In genomic region chr2:99140056-99140859, GRCh38 we compare ENCODE assay signal across 8 cellular contexts. TPM values are rescaled to one million over a fixed set of nuclear protein-coding genes. Genes with fewer than 3 reads are reported as not detected.
DNase-seq lines count a peak whose midpoint lies in the region; ATAC-seq, FAIRE-seq and TF ChIP-seq lines count a peak whose summit lies in the region.

No MANE protein-coding gene starts in this region.

- TSS peak; percentile 51 for BruUV-seq in HepG2 (replicated peaks; lab: Mats Ljungman, UMichigan)

- WGBS in HepG2 (ENCODE audit: low lambda C conversion rate): 6% methylated on average over 17 of the region's 17 CpGs

- TF ChIP-seq EP300 in HepG2 (IDR thresholded peaks at IDR 0.05; ENCODE audit: low read depth in 2 of 2, low read length in 2 of 2): no peak
- no peak for TF ChIP-seq EP300 in HepG2 (CRISPR knock-in tag; IDR thresholded peaks at IDR 0.05; ENCODE audit: borderline replicate concordance)

- H3K79me2 ChIP-seq in astrocyte (ENCODE audit: insufficient read depth, low read length) (no peaks in the 10 kb centered on the region), HepG2 (ENCODE audit: insufficient read depth, low read length) (peaks cover 9% of the 10 kb centered on the region)

- in situ Hi-C loops in HepG2 (cut with HindIII; ENCODE audit: extremely low pct_ligation_motif_present, low pct_unique_long_range_greater_than_20kb): no loop called here

- H2AFZ ChIP-seq in astrocyte (ENCODE audit: low read depth, low read length) (peak overlapping the region; percentile 100), HepG2 (ENCODE audit: low read length) (peak overlapping the region; percentile 78)

- H3K27ac ChIP-seq in astrocyte (ENCODE audit: low read depth, low read length) (no peak overlapping the region), HepG2 (ENCODE audit: extremely low read length, insufficient read depth, low read length) (peak overlapping the region; percentile 74), tibial artery (peak overlapping the region; percentile 71 to 84)

- H3K4me3 ChIP-seq in astrocyte (ENCODE audit: insufficient read depth, low read depth, low read length) (peak overlapping the region; percentile 88), HepG2 (replicated peaks in 1 of 3; ENCODE audit: insufficient read depth in 1 of 3, low read depth in 2 of 3, low read length in 3 of 3) (peak overlapping the region; percentile 75 to 92 (median 85)), tibial artery (peak overlapping the region; percentile 64 to 91)

- TF ChIP-seq CTCF in astrocyte (IDR thresholded peaks at IDR 0.05; ENCODE audit: insufficient read depth, low read depth, low read length): no peak
- TF ChIP-seq CTCF in HepG2 (CRISPR knock-in tag; IDR thresholded peaks at IDR 0.05): no peak
- no peak for TF ChIP-seq CTCF in tibial artery (IDR thresholded peaks at IDR 0.05)

- H3K4me1 Mint-ChIP-seq in activated T-cell treated with anti-CD3 and anti-CD28 coated beads, Interleukin-2, amount 50 U/mL, for 72 hours (ENCODE audit: low read depth): peaks cover 28% of the 10 kb centered on the region
- peaks cover 3% of the 10 kb centered on the region for H3K4me1 Mint-ChIP-seq in astrocyte (ENCODE audit: low read depth, unreplicated experiment)

- H4K20me1 ChIP-seq in astrocyte (ENCODE audit: insufficient read depth, low read length): no peaks in the 10 kb centered on the region
- no peaks in the 10 kb centered on the region for H4K20me1 ChIP-seq in HepG2 (ENCODE audit: insufficient read depth, low read length)

- peak overlapping the region; percentile 79 for H3K9ac ChIP-seq in astrocyte (ENCODE audit: low read length)
- H3K9ac ChIP-seq in HepG2 (ENCODE audit: insufficient read depth, low read depth, low read length): peak overlapping the region; percentile 76

- no peak for DNase-seq in activated T-cell treated with anti-CD3 and anti-CD28 coated beads, Interleukin-2, amount 50 U/mL, for 72 hours
- DNase-seq in activated T-cell treated with anti-CD3 and anti-CD28 coated beads, Interleukin-2, amount 50 U/mL, for 1 hour: no peak
- DNase-seq in astrocyte (ENCODE audit: low read depth): no peak
- peak; percentile 39 for DNase-seq in HepG2 (ENCODE audit: low spot score)
- no peak for DNase-seq in tibial artery
- no peak for DNase-seq in DMS 273 (lab: John Stamatoyannopoulos, UW; ENCODE audit: unreplicated experiment)
- DNase-seq in OCI-M2 (lab: John Stamatoyannopoulos, UW; ENCODE audit: unreplicated experiment): no peak
- DNase-seq in cortex of kidney (lab: John Stamatoyannopoulos, UW): no peak

- H3K27me3 Mint-ChIP-seq in activated T-cell treated with anti-CD3 and anti-CD28 coated beads, Interleukin-2, amount 50 U/mL, for 72 hours (ENCODE audit: low read depth): no peaks in the 10 kb centered on the region
- no peaks in the 10 kb centered on the region for H3K27me3 Mint-ChIP-seq in astrocyte (ENCODE audit: low read depth, unreplicated experiment)

- H3K27me3 ChIP-seq in astrocyte (ENCODE audit: insufficient read depth, low read length) (peaks cover 5% of the 10 kb centered on the region), HepG2 (ENCODE audit: control insufficient read depth in 1 of 2, insufficient read depth in 2 of 2, low read length in 2 of 2) (no peaks in the 10 kb centered on the region), tibial artery (no peaks in the 10 kb centered on the region)

- H3K4me1 ChIP-seq in astrocyte (ENCODE audit: insufficient read depth, low read length): peaks cover 10% of the 10 kb centered on the region
- peaks cover 28% of the 10 kb centered on the region for H3K4me1 ChIP-seq in HepG2 (ENCODE audit: insufficient read depth, low read length)
- H3K4me1 ChIP-seq in tibial artery: peaks cover 0 to 7% (median 4%) of the 10 kb centered on the region in 4 donors

- H3K4me3 Mint-ChIP-seq in activated T-cell treated with anti-CD3 and anti-CD28 coated beads, Interleukin-2, amount 50 U/mL, for 72 hours: peak overlapping the region; percentile 90 to 98
- H3K4me3 Mint-ChIP-seq in astrocyte (ENCODE audit: unreplicated experiment): peak overlapping the region; percentile 92

- no peak for ATAC-seq in activated T-cell treated with anti-CD3 and anti-CD28 coated beads, Interleukin-2, amount 50 U/mL, for 72 hours (replicated peaks in 1 of 2)
- no peak for ATAC-seq in HepG2

- H3K9me3 ChIP-seq in astrocyte (ENCODE audit: insufficient read depth, low read depth, low read length) (no peaks in the 10 kb centered on the region), HepG2 (ENCODE audit: low read length) (no peaks in the 10 kb centered on the region), tibial artery (no peaks in the 10 kb centered on the region)

- peaks cover 3 to 5% of the 10 kb centered on the region in 2 donors for H3K36me3 Mint-ChIP-seq in activated T-cell treated with anti-CD3 and anti-CD28 coated beads, Interleukin-2, amount 50 U/mL, for 72 hours (ENCODE audit: insufficient read depth in 2 of 2)
- peaks cover 2% of the 10 kb centered on the region for H3K36me3 Mint-ChIP-seq in astrocyte (ENCODE audit: low read depth, unreplicated experiment)

- CTCF ChIA-PET in HepG2 (lab: Yijun Ruan, JAX; ENCODE audit: low intra/inter-chr PET ratio, low total read pairs): no interaction called here

- POLR2A ChIA-PET in HepG2 (lab: Yijun Ruan, JAX): interaction anchor here (0.8 to 3.0 kb wide), 14 partner anchors 12 to 1423 kb away, joined by 3 to 140 read pairs (median 4); partner anchors contain the start of genes COA5, EIF5B, LIPT1 and MGAT4A

- H3K27ac Mint-ChIP-seq in activated T-cell treated with anti-CD3 and anti-CD28 coated beads, Interleukin-2, amount 50 U/mL, for 72 hours: peak overlapping the region; percentile 25
- peak overlapping the region; percentile 29 for H3K27ac Mint-ChIP-seq in astrocyte (ENCODE audit: unreplicated experiment)

- H3K4me2 ChIP-seq in astrocyte (ENCODE audit: low read length): peak overlapping the region; percentile 89
- peak overlapping the region; percentile 95 for H3K4me2 ChIP-seq in HepG2 (ENCODE audit: low read depth, low read length)

- H3K36me3 ChIP-seq in astrocyte (ENCODE audit: insufficient read depth, low read length) (no peaks in the 10 kb centered on the region), HepG2 (replicated peaks in 1 of 2; ENCODE audit: control insufficient read depth in 1 of 2, insufficient read depth in 2 of 2, low read length in 2 of 2) (no peaks in the 10 kb centered on the region), tibial artery (no peaks in the 10 kb centered on the region)

- TF ChIP-seq POLR2A in HepG2 (IDR thresholded peaks at IDR 0.05; ENCODE audit: insufficient read depth in 1 of 2, low read depth in 2 of 2, low read length in 2 of 2): no peak

- no peak; the same call in 1 of the 2 replicates for TF ChIP-seq RAD21 in HepG2 (CRISPR knock-in tag; IDR thresholded peaks at IDR 0.05)

- H3K9me3 Mint-ChIP-seq in activated T-cell treated with anti-CD3 and anti-CD28 coated beads, Interleukin-2, amount 50 U/mL, for 72 hours: no peaks in the 10 kb centered on the region
- H3K9me3 Mint-ChIP-seq in astrocyte (ENCODE audit: unreplicated experiment): peaks cover 4% of the 10 kb centered on the region

- no peak for FAIRE-seq in astrocyte (lab: Jason Lieb, UNC)
- no peak for FAIRE-seq in HepG2 (lab: Jason Lieb, UNC)

- intact Hi-C loops in HepG2 (cut with micrococcal nuclease; ENCODE audit: unreplicated experiment) (loop anchor here (2.0 to 5.0 kb wide), 2 partner anchors 197 to 352 kb away; partner anchors contain the start of genes EIF5B, REV1 and TXNDC9), tibial artery (cut with DNase I; ENCODE audit: low total_unique reads) (loop anchor here (5.0 kb wide), 1 partner anchor 42 kb away; the partner anchor contains the start of genes MITD1 and MRPL30)

RNA-seq across cellular contexts. Expression of gene C2orf15, which starts 1.2 kb away (rescaled TPM):
- total RNA-seq in activated T-cell treated with anti-CD3 and anti-CD28 coated beads, Interleukin-2, amount 50 U/mL, for 72 hours: 1 to 10 TPM; 1.7 to 1.9 TPM
- 0.59 and 0.60 TPM in 2 replicates for total RNA-seq in astrocyte
- total RNA-seq in HepG2 (2016; rRNA removed; fragmentation: Illumina TruSeq; extraction: Trizol): 8.3 and 12.2 TPM in 2 replicates
- total RNA-seq in HepG2 (2016; cell fraction: cytosol; rRNA removed; fragmentation: Illumina TruSeq; extraction: Trizol; ENCODE audit: low read depth): 5.3 and 6.4 TPM in 2 replicates
- total RNA-seq in HepG2 (2016; cell fraction: insoluble cytoplasmic fraction; rRNA removed; fragmentation: Illumina TruSeq; extraction: Trizol): 10.1 and 10.3 TPM in 2 replicates
- 13.3 and 14.9 TPM in 2 replicates for total RNA-seq in HepG2 (2016; cell fraction: membrane; rRNA removed; fragmentation: Illumina TruSeq; extraction: Trizol)
- total RNA-seq in HepG2 (2016; cell fraction: nucleus; rRNA removed; fragmentation: Illumina TruSeq; extraction: Trizol): 5.4 and 6.0 TPM in 2 replicates
- polyA plus RNA-seq in HepG2 (2011; rRNA removed): 4.9 and 5.5 TPM in 2 replicates
- polyA plus RNA-seq in HepG2 (2011; cell fraction: cytosol; rRNA removed): 3.6 and 4.3 TPM in 2 replicates
- 2.2 and 2.4 TPM in 2 replicates for polyA plus RNA-seq in HepG2 (2011; cell fraction: nucleus; rRNA removed)
- polyA plus RNA-seq in HepG2 (2012): 5.8 and 9.2 TPM in 2 replicates
- polyA plus RNA-seq in HepG2 (2016; cell fraction: cytosol; fragmentation: Illumina TruSeq; extraction: Trizol; ENCODE audit: low read depth): 4.6 and 7.0 TPM in 2 replicates
- 9.0 and 10.3 TPM in 2 replicates for polyA plus RNA-seq in HepG2 (2016; cell fraction: insoluble cytoplasmic fraction; fragmentation: Illumina TruSeq; extraction: Trizol; ENCODE audit: low read depth)
- polyA plus RNA-seq in HepG2 (2016; cell fraction: membrane; fragmentation: Illumina TruSeq; extraction: Trizol; ENCODE audit: low read depth): 10.1 and 10.9 TPM in 2 replicates
- 6.4 and 9.1 TPM in 2 replicates for polyA plus RNA-seq in HepG2 (2016; cell fraction: nucleus; fragmentation: Illumina TruSeq; extraction: Trizol; ENCODE audit: insufficient read depth, low read depth)
- 0.61 and 4.6 TPM in 2 replicates for polyA minus RNA-seq in HepG2 (2011; rRNA and poly(A)+ RNA removed; ENCODE audit: low replicate concordance)
- polyA minus RNA-seq in HepG2 (2011; cell fraction: cytosol; rRNA and poly(A)+ RNA removed): 4.5 and 5.3 TPM in 2 replicates
- 3.3 and 7.2 TPM in 2 replicates for polyA minus RNA-seq in HepG2 (2011; cell fraction: nucleus; rRNA and poly(A)+ RNA removed)

RNA-seq across cellular contexts. Expression of gene TSGA10, which starts 14.5 kb away (rescaled TPM):
- total RNA-seq in activated T-cell treated with anti-CD3 and anti-CD28 coated beads, Interleukin-2, amount 50 U/mL, for 72 hours: 10 to 100 TPM; 14.4 to 14.5 TPM
- 2.4 and 3.9 TPM in 2 replicates for total RNA-seq in astrocyte
- total RNA-seq in HepG2 (2016; rRNA removed; fragmentation: Illumina TruSeq; extraction: Trizol): 13.1 and 15.0 TPM in 2 replicates
- 25.7 and 33.8 TPM in 2 replicates for total RNA-seq in HepG2 (2016; cell fraction: cytosol; rRNA removed; fragmentation: Illumina TruSeq; extraction: Trizol; ENCODE audit: low read depth)
- total RNA-seq in HepG2 (2016; cell fraction: insoluble cytoplasmic fraction; rRNA removed; fragmentation: Illumina TruSeq; extraction: Trizol): 13.3 and 14.9 TPM in 2 replicates
- 24.7 and 25.4 TPM in 2 replicates for total RNA-seq in HepG2 (2016; cell fraction: membrane; rRNA removed; fragmentation: Illumina TruSeq; extraction: Trizol)
- 14.6 and 18.2 TPM in 2 replicates for total RNA-seq in HepG2 (2016; cell fraction: nucleus; rRNA removed; fragmentation: Illumina TruSeq; extraction: Trizol)
- polyA plus RNA-seq in HepG2 (2011; rRNA removed): 3.8 and 4.7 TPM in 2 replicates
- 1.1 and 1.4 TPM in 2 replicates for polyA plus RNA-seq in HepG2 (2011; cell fraction: cytosol; rRNA removed)
- polyA plus RNA-seq in HepG2 (2011; cell fraction: nucleus; rRNA removed): 3.0 and 4.5 TPM in 2 replicates
- polyA plus RNA-seq in HepG2 (2012): 9.2 and 16.5 TPM in 2 replicates
- 26.9 and 32.0 TPM in 2 replicates for polyA plus RNA-seq in HepG2 (2016; cell fraction: cytosol; fragmentation: Illumina TruSeq; extraction: Trizol; ENCODE audit: low read depth)
- 8.9 and 10.5 TPM in 2 replicates for polyA plus RNA-seq in HepG2 (2016; cell fraction: insoluble cytoplasmic fraction; fragmentation: Illumina TruSeq; extraction: Trizol; ENCODE audit: low read depth)
- polyA plus RNA-seq in HepG2 (2016; cell fraction: membrane; fragmentation: Illumina TruSeq; extraction: Trizol; ENCODE audit: low read depth): 13.4 and 18.5 TPM in 2 replicates
- 13.4 and 17.8 TPM in 2 replicates for polyA plus RNA-seq in HepG2 (2016; cell fraction: nucleus; fragmentation: Illumina TruSeq; extraction: Trizol; ENCODE audit: insufficient read depth, low read depth)
- 0.94 and 1.8 TPM in 2 replicates for polyA minus RNA-seq in HepG2 (2011; rRNA and poly(A)+ RNA removed; ENCODE audit: low replicate concordance)
- polyA minus RNA-seq in HepG2 (2011; cell fraction: cytosol; rRNA and poly(A)+ RNA removed): 1.4 and 2.8 TPM in 2 replicates
- 16.9 and 18.7 TPM in 2 replicates for polyA minus RNA-seq in HepG2 (2011; cell fraction: nucleus; rRNA and poly(A)+ RNA removed)

RNA-seq across cellular contexts. Expression of gene LIPT1, which starts 14.5 kb away (rescaled TPM):
- total RNA-seq in activated T-cell treated with anti-CD3 and anti-CD28 coated beads, Interleukin-2, amount 50 U/mL, for 72 hours: 1 to 10 TPM; 4.9 to 5.6 TPM
- 3.4 and 3.9 TPM in 2 replicates for total RNA-seq in astrocyte
- total RNA-seq in HepG2 (2016; rRNA removed; fragmentation: Illumina TruSeq; extraction: Trizol): 8.0 and 8.3 TPM in 2 replicates
- 7.3 and 8.2 TPM in 2 replicates for total RNA-seq in HepG2 (2016; cell fraction: cytosol; rRNA removed; fragmentation: Illumina TruSeq; extraction: Trizol; ENCODE audit: low read depth)
- 7.3 and 8.9 TPM in 2 replicates for total RNA-seq in HepG2 (2016; cell fraction: insoluble cytoplasmic fraction; rRNA removed; fragmentation: Illumina TruSeq; extraction: Trizol)
- 7.1 and 9.2 TPM in 2 replicates for total RNA-seq in HepG2 (2016; cell fraction: membrane; rRNA removed; fragmentation: Illumina TruSeq; extraction: Trizol)
- total RNA-seq in HepG2 (2016; cell fraction: nucleus; rRNA removed; fragmentation: Illumina TruSeq; extraction: Trizol): 5.5 and 8.6 TPM in 2 replicates
- polyA plus RNA-seq in HepG2 (2011; rRNA removed): 7.9 and 9.6 TPM in 2 replicates
- 4.1 and 5.5 TPM in 2 replicates for polyA plus RNA-seq in HepG2 (2011; cell fraction: cytosol; rRNA removed)
- 10.9 and 13.2 TPM in 2 replicates for polyA plus RNA-seq in HepG2 (2011; cell fraction: nucleus; rRNA removed)
- polyA plus RNA-seq in HepG2 (2012): 7.4 and 8.5 TPM in 2 replicates
- polyA plus RNA-seq in HepG2 (2016; cell fraction: cytosol; fragmentation: Illumina TruSeq; extraction: Trizol; ENCODE audit: low read depth): 3.4 and 3.6 TPM in 2 replicates
- 7.7 and 9.1 TPM in 2 replicates for polyA plus RNA-seq in HepG2 (2016; cell fraction: insoluble cytoplasmic fraction; fragmentation: Illumina TruSeq; extraction: Trizol; ENCODE audit: low read depth)
- polyA plus RNA-seq in HepG2 (2016; cell fraction: membrane; fragmentation: Illumina TruSeq; extraction: Trizol; ENCODE audit: low read depth): 4.0 and 4.7 TPM in 2 replicates
- polyA plus RNA-seq in HepG2 (2016; cell fraction: nucleus; fragmentation: Illumina TruSeq; extraction: Trizol; ENCODE audit: insufficient read depth, low read depth): 12.3 and 14.3 TPM in 2 replicates
- 3.0 and 5.1 TPM in 2 replicates for polyA minus RNA-seq in HepG2 (2011; rRNA and poly(A)+ RNA removed; ENCODE audit: low replicate concordance)
- polyA minus RNA-seq in HepG2 (2011; cell fraction: cytosol; rRNA and poly(A)+ RNA removed): 2.4 and 4.5 TPM in 2 replicates
- polyA minus RNA-seq in HepG2 (2011; cell fraction: nucleus; rRNA and poly(A)+ RNA removed): 13.1 and 16.8 TPM in 2 replicates

RNA-seq across cellular contexts. Expression of gene MITD1, which starts 40.6 kb away (rescaled TPM):
- total RNA-seq in activated T-cell treated with anti-CD3 and anti-CD28 coated beads, Interleukin-2, amount 50 U/mL, for 72 hours: 10 to 100 TPM; 68.1 to 85.1 TPM
- total RNA-seq in astrocyte: 16.7 and 20.9 TPM in 2 replicates
- total RNA-seq in HepG2 (2016; rRNA removed; fragmentation: Illumina TruSeq; extraction: Trizol): 43.7 and 48.7 TPM in 2 replicates
- total RNA-seq in HepG2 (2016; cell fraction: cytosol; rRNA removed; fragmentation: Illumina TruSeq; extraction: Trizol; ENCODE audit: low read depth): 16.7 and 17.7 TPM in 2 replicates
- 47.1 and 56.1 TPM in 2 replicates for total RNA-seq in HepG2 (2016; cell fraction: insoluble cytoplasmic fraction; rRNA removed; fragmentation: Illumina TruSeq; extraction: Trizol)
- 10.0 and 11.2 TPM in 2 replicates for total RNA-seq in HepG2 (2016; cell fraction: membrane; rRNA removed; fragmentation: Illumina TruSeq; extraction: Trizol)
- total RNA-seq in HepG2 (2016; cell fraction: nucleus; rRNA removed; fragmentation: Illumina TruSeq; extraction: Trizol): 48.2 and 51.9 TPM in 2 replicates
- 14.2 and 17.8 TPM in 2 replicates for polyA plus RNA-seq in HepG2 (2011; rRNA removed)
- polyA plus RNA-seq in HepG2 (2011; cell fraction: cytosol; rRNA removed): 5.6 and 6.8 TPM in 2 replicates
- 18.8 and 23.1 TPM in 2 replicates for polyA plus RNA-seq in HepG2 (2011; cell fraction: nucleus; rRNA removed)
- 24.4 and 29.1 TPM in 2 replicates for polyA plus RNA-seq in HepG2 (2012)
- polyA plus RNA-seq in HepG2 (2016; cell fraction: cytosol; fragmentation: Illumina TruSeq; extraction: Trizol; ENCODE audit: low read depth): 5.8 and 6.8 TPM in 2 replicates
- polyA plus RNA-seq in HepG2 (2016; cell fraction: insoluble cytoplasmic fraction; fragmentation: Illumina TruSeq; extraction: Trizol; ENCODE audit: low read depth): 49.7 and 57.4 TPM in 2 replicates
- polyA plus RNA-seq in HepG2 (2016; cell fraction: membrane; fragmentation: Illumina TruSeq; extraction: Trizol; ENCODE audit: low read depth): 6.6 and 6.9 TPM in 2 replicates
- 93.6 and 98.1 TPM in 2 replicates for polyA plus RNA-seq in HepG2 (2016; cell fraction: nucleus; fragmentation: Illumina TruSeq; extraction: Trizol; ENCODE audit: insufficient read depth, low read depth)
- polyA minus RNA-seq in HepG2 (2011; rRNA and poly(A)+ RNA removed; ENCODE audit: low replicate concordance): 4.0 and 8.1 TPM in 2 replicates
- polyA minus RNA-seq in HepG2 (2011; cell fraction: cytosol; rRNA and poly(A)+ RNA removed): 5.5 and 8.8 TPM in 2 replicates
- polyA minus RNA-seq in HepG2 (2011; cell fraction: nucleus; rRNA and poly(A)+ RNA removed): 15.3 and 19.8 TPM in 2 replicates

RNA-seq across cellular contexts. Expression of gene MRPL30, which starts 40.7 kb away (rescaled TPM):
- 10 to 100 TPM; 32.7 to 41.8 TPM for total RNA-seq in activated T-cell treated with anti-CD3 and anti-CD28 coated beads, Interleukin-2, amount 50 U/mL, for 72 hours
- total RNA-seq in astrocyte (29.8 and 31.9 TPM in 2 replicates), HepG2 (2016; rRNA removed; fragmentation: Illumina TruSeq; extraction: Trizol) (75.3 and 118 TPM in 2 replicates)
- 37.6 and 38.1 TPM in 2 replicates for total RNA-seq in HepG2 (2016; cell fraction: cytosol; rRNA removed; fragmentation: Illumina TruSeq; extraction: Trizol; ENCODE audit: low read depth)
- total RNA-seq in HepG2 (2016; cell fraction: insoluble cytoplasmic fraction; rRNA removed; fragmentation: Illumina TruSeq; extraction: Trizol): 74.1 and 127 TPM in 2 replicates
- total RNA-seq in HepG2 (2016; cell fraction: membrane; rRNA removed; fragmentation: Illumina TruSeq; extraction: Trizol): 49.8 and 50.0 TPM in 2 replicates
- total RNA-seq in HepG2 (2016; cell fraction: nucleus; rRNA removed; fragmentation: Illumina TruSeq; extraction: Trizol): 31.1 and 32.7 TPM in 2 replicates
- polyA plus RNA-seq in HepG2 (2011; rRNA removed): 25.6 and 30.2 TPM in 2 replicates
- polyA plus RNA-seq in HepG2 (2011; cell fraction: cytosol; rRNA removed): 17.9 and 23.0 TPM in 2 replicates
- 8.1 and 9.4 TPM in 2 replicates for polyA plus RNA-seq in HepG2 (2011; cell fraction: nucleus; rRNA removed)
- 36.4 and 47.7 TPM in 2 replicates for polyA plus RNA-seq in HepG2 (2012)
- polyA plus RNA-seq in HepG2 (2016; cell fraction: cytosol; fragmentation: Illumina TruSeq; extraction: Trizol; ENCODE audit: low read depth): 16.2 and 16.7 TPM in 2 replicates
- polyA plus RNA-seq in HepG2 (2016; cell fraction: insoluble cytoplasmic fraction; fragmentation: Illumina TruSeq; extraction: Trizol; ENCODE audit: low read depth): 117 and 132 TPM in 2 replicates
- 34.6 and 37.9 TPM in 2 replicates for polyA plus RNA-seq in HepG2 (2016; cell fraction: membrane; fragmentation: Illumina TruSeq; extraction: Trizol; ENCODE audit: low read depth)
- 48.4 and 48.8 TPM in 2 replicates for polyA plus RNA-seq in HepG2 (2016; cell fraction: nucleus; fragmentation: Illumina TruSeq; extraction: Trizol; ENCODE audit: insufficient read depth, low read depth)
- polyA minus RNA-seq in HepG2 (2011; rRNA and poly(A)+ RNA removed; ENCODE audit: low replicate concordance): 17.1 and 26.1 TPM in 2 replicates
- 20.8 and 22.9 TPM in 2 replicates for polyA minus RNA-seq in HepG2 (2011; cell fraction: cytosol; rRNA and poly(A)+ RNA removed)
- polyA minus RNA-seq in HepG2 (2011; cell fraction: nucleus; rRNA and poly(A)+ RNA removed): 18.3 and 25.4 TPM in 2 replicates
